Comparison of ENCODE assay signal across 1 cellular context in genomic region chr12:69290545-69291277, GRCh38.
TF ChIP-seq lines count a peak whose summit lies in the region.

No MANE protein-coding gene starts in this region.

TF ChIP-seq in HEK293, 187 proteins besides CTCF, POLR2A, EP300 and RAD21 (continued from another document):
- TF ChIP-seq, protein P1, sequence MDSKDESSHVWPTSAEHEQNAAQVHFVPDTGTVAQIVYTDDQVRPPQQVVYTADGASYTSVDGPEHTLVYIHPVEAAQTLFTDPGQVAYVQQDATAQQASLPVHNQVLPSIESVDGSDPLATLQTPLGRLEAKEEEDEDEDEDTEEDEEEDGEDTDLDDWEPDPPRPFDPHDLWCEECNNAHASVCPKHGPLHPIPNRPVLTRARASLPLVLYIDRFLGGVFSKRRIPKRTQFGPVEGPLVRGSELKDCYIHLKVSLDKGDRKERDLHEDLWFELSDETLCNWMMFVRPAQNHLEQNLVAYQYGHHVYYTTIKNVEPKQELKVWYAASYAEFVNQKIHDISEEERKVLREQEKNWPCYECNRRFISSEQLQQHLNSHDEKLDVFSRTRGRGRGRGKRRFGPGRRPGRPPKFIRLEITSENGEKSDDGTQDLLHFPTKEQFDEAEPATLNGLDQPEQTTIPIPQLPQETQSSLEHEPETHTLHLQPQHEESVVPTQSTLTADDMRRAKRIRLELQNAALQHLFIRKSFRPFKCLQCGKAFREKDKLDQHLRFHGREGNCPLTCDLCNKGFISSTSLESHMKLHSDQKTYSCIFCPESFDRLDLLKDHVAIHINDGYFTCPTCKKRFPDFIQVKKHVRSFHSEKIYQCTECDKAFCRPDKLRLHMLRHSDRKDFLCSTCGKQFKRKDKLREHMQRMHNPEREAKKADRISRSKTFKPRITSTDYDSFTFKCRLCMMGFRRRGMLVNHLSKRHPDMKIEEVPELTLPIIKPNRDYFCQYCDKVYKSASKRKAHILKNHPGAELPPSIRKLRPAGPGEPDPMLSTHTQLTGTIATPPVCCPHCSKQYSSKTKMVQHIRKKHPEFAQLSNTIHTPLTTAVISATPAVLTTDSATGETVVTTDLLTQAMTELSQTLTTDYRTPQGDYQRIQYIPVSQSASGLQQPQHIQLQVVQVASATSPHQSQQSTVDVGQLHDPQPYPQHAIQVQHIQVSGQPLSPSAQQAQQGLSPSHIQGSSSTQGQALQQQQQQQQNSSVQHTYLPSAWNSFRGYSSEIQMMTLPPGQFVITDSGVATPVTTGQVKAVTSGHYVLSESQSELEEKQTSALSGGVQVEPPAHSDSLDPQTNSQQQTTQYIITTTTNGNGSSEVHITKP (tag by site-specific recombination; IDR thresholded peaks at IDR 0.05): no peak
- TF ChIP-seq ZNF138 (tag by site-specific recombination; IDR thresholded peaks at IDR 0.05; ENCODE audit: borderline replicate concordance) (no peak), IKZF3 (tag by site-specific recombination; IDR thresholded peaks at IDR 0.05) (0 out of 2 replicates have a peak, but pooled peaks have one; percentile 28), GLIS2 (tag by site-specific recombination; IDR thresholded peaks at IDR 0.05) (no peak), ZNF548 (tag by site-specific recombination; IDR thresholded peaks at IDR 0.05) (no peak), ZNF624 (tag by site-specific recombination; IDR thresholded peaks at IDR 0.05) (no peak), PRDM6 (tag by site-specific recombination; IDR thresholded peaks at IDR 0.05) (no peak), ZNF362 (tag by site-specific recombination; IDR thresholded peaks at IDR 0.05) (no peak), BCL11B (tag by site-specific recombination; IDR thresholded peaks at IDR 0.05; ENCODE audit: low read depth) (no peak), ZNF311 (tag by site-specific recombination; IDR thresholded peaks at IDR 0.05; ENCODE audit: borderline replicate concordance) (no peak), REPIN1 (tag by site-specific recombination; IDR thresholded peaks at IDR 0.05; ENCODE audit: low read depth) (no peak), ZNF169 (tag by site-specific recombination; IDR thresholded peaks at IDR 0.05) (no peak), YY2 (tag by site-specific recombination; IDR thresholded peaks at IDR 0.05) (no peak), ZNF280C (tag by site-specific recombination; IDR thresholded peaks at IDR 0.05) (no peak), ZSCAN30 (tag by site-specific recombination; IDR thresholded peaks at IDR 0.05) (peak; percentile 63; the same call in 1 of the 2 replicates), ZNF133 (tag by site-specific recombination; IDR thresholded peaks at IDR 0.05) (no peak), KLF9 (tag by site-specific recombination; IDR thresholded peaks at IDR 0.05; ENCODE audit: low read depth) (no peak), ZNF2 (tag by site-specific recombination; IDR thresholded peaks at IDR 0.05) (no peak), ZBTB1 (tag by site-specific recombination; IDR thresholded peaks at IDR 0.05) (no peak), ZNF423 (tag by site-specific recombination; IDR thresholded peaks at IDR 0.05) (no peak), ZBTB49 (tag by site-specific recombination; IDR thresholded peaks at IDR 0.05; ENCODE audit: low read depth) (no peak), ELK4 (IDR thresholded peaks at IDR 0.05; ENCODE audit: borderline replicate concordance, low read depth, low read length) (no peak), TRIM28 (IDR thresholded peaks at IDR 0.05; ENCODE audit: borderline replicate concordance, low read length) (no peak), ZBTB48 (tag by site-specific recombination; IDR thresholded peaks at IDR 0.05) (peak; percentile 81), ZNF280D (tag by site-specific recombination; IDR thresholded peaks at IDR 0.05) (no peak), ZXDB (tag by site-specific recombination; IDR thresholded peaks at IDR 0.05) (no peak), WT1 (tag by site-specific recombination; IDR thresholded peaks at IDR 0.05) (no peak), ZNF654 (tag by site-specific recombination; IDR thresholded peaks at IDR 0.05; ENCODE audit: low read depth) (peak; percentile 94), ZBTB7A (tag by site-specific recombination; IDR thresholded peaks at IDR 0.05; ENCODE audit: low read depth) (no peak), ZNF140 (tag by site-specific recombination; IDR thresholded peaks at IDR 0.05) (no peak), ZNF433 (tag by site-specific recombination; IDR thresholded peaks at IDR 0.05; ENCODE audit: low read depth) (no peak), OSR2 (tag by site-specific recombination; IDR thresholded peaks at IDR 0.05) (no peak), ZNF175 (tag by site-specific recombination; IDR thresholded peaks at IDR 0.05) (no peak), MYNN (tag by site-specific recombination; IDR thresholded peaks at IDR 0.05; ENCODE audit: borderline replicate concordance) (no peak), ZNF501 (tag by site-specific recombination; IDR thresholded peaks at IDR 0.05) (no peak), ZBTB44 (tag by site-specific recombination; IDR thresholded peaks at IDR 0.05) (0 out of 2 replicates have a peak, but pooled peaks have one; percentile 14), SCRT1 (tag by site-specific recombination; IDR thresholded peaks at IDR 0.05; ENCODE audit: borderline replicate concordance) (peak; percentile 84; the same call in 1 of the 2 replicates), ZNF354C (tag by site-specific recombination; IDR thresholded peaks at IDR 0.05; ENCODE audit: borderline replicate concordance, low read depth) (no peak), ZNF677 (tag by site-specific recombination; IDR thresholded peaks at IDR 0.05) (no peak), ZNF121 (tag by site-specific recombination; IDR thresholded peaks at IDR 0.05) (no peak), ZNF701 (tag by site-specific recombination; IDR thresholded peaks at IDR 0.05) (no peak)
- TF ChIP-seq, protein P2, sequence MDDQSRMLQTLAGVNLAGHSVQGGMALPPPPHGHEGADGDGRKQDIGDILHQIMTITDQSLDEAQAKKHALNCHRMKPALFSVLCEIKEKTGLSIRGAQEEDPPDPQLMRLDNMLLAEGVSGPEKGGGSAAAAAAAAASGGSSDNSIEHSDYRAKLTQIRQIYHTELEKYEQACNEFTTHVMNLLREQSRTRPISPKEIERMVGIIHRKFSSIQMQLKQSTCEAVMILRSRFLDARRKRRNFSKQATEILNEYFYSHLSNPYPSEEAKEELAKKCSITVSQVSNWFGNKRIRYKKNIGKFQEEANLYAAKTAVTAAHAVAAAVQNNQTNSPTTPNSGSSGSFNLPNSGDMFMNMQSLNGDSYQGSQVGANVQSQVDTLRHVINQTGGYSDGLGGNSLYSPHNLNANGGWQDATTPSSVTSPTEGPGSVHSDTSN (CRISPR knock-in tag; IDR thresholded peaks at IDR 0.05): no peak
